In the genomic region with DNA sequence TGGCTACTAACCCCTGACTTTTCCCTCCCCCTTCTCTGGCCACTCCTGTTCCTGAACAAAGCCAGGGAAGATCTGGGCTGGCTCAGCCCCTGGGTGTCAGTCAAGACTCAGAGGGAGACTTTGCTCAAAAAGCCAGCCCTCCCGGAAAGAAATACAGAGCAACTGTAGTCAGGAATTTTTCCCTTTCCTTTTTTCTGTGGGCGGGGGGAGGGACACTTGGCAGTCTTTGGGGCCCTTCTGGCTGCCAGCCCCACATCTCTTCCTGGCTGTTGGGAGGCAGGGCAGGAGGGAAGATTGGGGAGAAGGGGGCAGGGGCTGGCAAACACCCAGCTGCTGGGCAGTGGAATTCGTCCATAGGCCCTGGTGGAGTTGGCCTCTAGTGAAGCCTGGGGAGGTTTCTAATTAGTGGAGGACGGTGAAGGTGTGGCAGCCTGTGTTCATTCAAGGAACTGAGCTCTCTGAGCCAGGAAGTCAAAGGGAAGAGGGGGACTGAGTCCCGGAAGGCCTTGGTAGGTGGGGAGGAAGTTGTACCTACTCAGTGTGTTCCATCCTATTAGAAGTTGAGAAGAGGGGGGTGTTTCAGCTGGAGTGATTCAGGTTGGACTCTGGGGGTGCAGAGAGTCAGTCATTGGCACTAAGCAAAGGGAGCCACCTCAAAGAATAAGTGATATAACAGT, we compare ENCODE assay signal across 15 cellular contexts. TPM values are rescaled to one million over a fixed set of nuclear protein-coding genes. Genes with fewer than 3 reads are reported as not detected.
DNase-seq lines count a peak whose midpoint lies in the region; ATAC-seq, FAIRE-seq and TF ChIP-seq lines count a peak whose summit lies in the region.
"Had no signal": no experiment of that assay in that cellular context is flagged by ENCODE, and none has a peak within 500 bp of the region (broad histone marks: within the 10 kb centered on the region; RNA-seq: fewer than 3 reads in every experiment).

No MANE protein-coding gene starts in this region.

- peaks cover 74% of the 10 kb centered on the region for H3K36me3 Mint-ChIP-seq in neural progenitor cell
- no peaks in the 10 kb centered on the region for H3K36me3 Mint-ChIP-seq in activated T-helper 1 cell treated with anti-CD3 and anti-CD28 coated beads, Interleukin-12 subunit alpha, Interleukin-12 subunit beta, Interleukin-2, Interleukin-4 antibody, amounts not matched to agents 30 ng/mL and 10 ng/mL and 1 ng/mL, durations not matched to agents 14 hours and 24 hours and 36 hours (ENCODE audit: low read depth)

- TF ChIP-seq CTCF in fibroblast of the aortic adventitia (IDR thresholded peaks at IDR 0.05; ENCODE audit: insufficient read depth, low read length) (no peak), neural progenitor cell (IDR thresholded peaks at IDR 0.05) (no peak)

- peaks cover 97% of the 10 kb centered on the region for H4K20me1 ChIP-seq in neural progenitor cell (ENCODE audit: low read depth)

- peak overlapping the region; percentile 37 for H3K4me3 Mint-ChIP-seq in neural progenitor cell
- no peak overlapping the region for H3K4me3 Mint-ChIP-seq in activated T-helper 1 cell treated with anti-CD3 and anti-CD28 coated beads, Interleukin-12 subunit alpha, Interleukin-12 subunit beta, Interleukin-2, Interleukin-4 antibody, amounts not matched to agents 30 ng/mL and 10 ng/mL and 1 ng/mL, durations not matched to agents 14 hours and 24 hours and 36 hours
- H3K4me3 Mint-ChIP-seq: dendritic cell treated with granulocyte-macrophage colony-stimulating factor and Interleukin-4, amounts not matched to agents 40 ng/mL and 50 ng/mL, for 4 days had no signal

- peak; percentile 62 for DNase-seq in AG20443 (ENCODE audit: low spot score)
- DNase-seq in NCI-H226: peak; percentile 33
- peak; percentile 49 for DNase-seq in fibroblast of the aortic adventitia (ENCODE audit: low read depth)
- DNase-seq in neural progenitor cell (ENCODE audit: low spot score): peak; percentile 39
- no peak for DNase-seq in GM19239 (ENCODE audit: insufficient read length, low spot score)
- DNase-seq in substantia nigra (lab: John Stamatoyannopoulos, UW): no peak
- no peak for DNase-seq in activated T-helper 1 cell treated with anti-CD3 and anti-CD28 coated beads, Interleukin-12 subunit alpha, Interleukin-12 subunit beta, Interleukin-2, Interleukin-4 antibody, amounts not matched to agents 30 ng/mL and 10 ng/mL and 1 ng/mL, durations not matched to agents 14 hours and 24 hours and 36 hours (ENCODE audit: low spot score)
- DNase-seq: activated CD4-positive, alpha-beta T cell treated with anti-CD3 and anti-CD28 coated beads, Interleukin-2, amount 50 U/mL, for 1 hour; activated naive CD4-positive, alpha-beta T cell; hypothalamus; stimulated activated CD4-positive, alpha-beta T cell treated with anti-CD3 and anti-CD28 coated beads, Interleukin-15, amount 100 ng/mL, for 24 hours had no signal

- no peaks in the 10 kb centered on the region for H3K9me3 ChIP-seq in neural progenitor cell (ENCODE audit: low read depth)

- H3K4me2 ChIP-seq in neural progenitor cell: peak overlapping the region; percentile 51

- intact Hi-C loops in activated T-helper 1 cell treated with anti-CD3 and anti-CD28 coated beads, Interleukin-12 subunit alpha, Interleukin-12 subunit beta, Interleukin-2, Interleukin-4 antibody, amounts not matched to agents 30 ng/mL and 10 ng/mL and 1 ng/mL, durations not matched to agents 14 hours and 24 hours and 36 hours (cut with micrococcal nuclease): no loop called here

- H3K79me2 ChIP-seq in neural progenitor cell (ENCODE audit: low read depth): peaks cover 99% of the 10 kb centered on the region

- H3K4me1 ChIP-seq in neural progenitor cell: peaks cover 28% of the 10 kb centered on the region

- peaks cover 3% of the 10 kb centered on the region for H3F3A ChIP-seq in neural progenitor cell (ENCODE audit: low read depth)

- H2AFZ ChIP-seq in neural progenitor cell (replicated peaks): no peak overlapping the region

- peaks cover 5% of the 10 kb centered on the region for H3K27me3 Mint-ChIP-seq in neural progenitor cell (ENCODE audit: insufficient read depth, low read depth)
- H3K27me3 Mint-ChIP-seq in activated T-helper 1 cell treated with anti-CD3 and anti-CD28 coated beads, Interleukin-12 subunit alpha, Interleukin-12 subunit beta, Interleukin-2, Interleukin-4 antibody, amounts not matched to agents 30 ng/mL and 10 ng/mL and 1 ng/mL, durations not matched to agents 14 hours and 24 hours and 36 hours (ENCODE audit: insufficient read depth): no peaks in the 10 kb centered on the region

- no peak for ATAC-seq in HG03280 (IDR thresholded peaks at IDR 0.05; ENCODE audit: unreplicated experiment)
- ATAC-seq: K562 had no signal

- no peak for FAIRE-seq in GM19239 (lab: Jason Lieb, UNC)
- FAIRE-seq: H1, K562 had no signal

- peaks cover 51% of the 10 kb centered on the region for H3K4me1 Mint-ChIP-seq in neural progenitor cell
- H3K4me1 Mint-ChIP-seq in activated T-helper 1 cell treated with anti-CD3 and anti-CD28 coated beads, Interleukin-12 subunit alpha, Interleukin-12 subunit beta, Interleukin-2, Interleukin-4 antibody, amounts not matched to agents 30 ng/mL and 10 ng/mL and 1 ng/mL, durations not matched to agents 14 hours and 24 hours and 36 hours (ENCODE audit: low read depth): peaks cover 11% of the 10 kb centered on the region

- H3K27ac ChIP-seq in neural progenitor cell (no peak overlapping the region), substantia nigra (ENCODE audit: low read depth, low read length, poor library complexity, severe bottlenecking) (no peak overlapping the region)

- H3K9ac ChIP-seq in neural progenitor cell: no peak overlapping the region

- H3K27ac Mint-ChIP-seq in neural progenitor cell: peak overlapping the region; percentile 70
- H3K27ac Mint-ChIP-seq in activated T-helper 1 cell treated with anti-CD3 and anti-CD28 coated beads, Interleukin-12 subunit alpha, Interleukin-12 subunit beta, Interleukin-2, Interleukin-4 antibody, amounts not matched to agents 30 ng/mL and 10 ng/mL and 1 ng/mL, durations not matched to agents 14 hours and 24 hours and 36 hours: no peak overlapping the region
- H3K27ac Mint-ChIP-seq: dendritic cell treated with granulocyte-macrophage colony-stimulating factor and Interleukin-4, amounts not matched to agents 40 ng/mL and 50 ng/mL, for 4 days had no signal

- no peak overlapping the region for H3K4me3 ChIP-seq in fibroblast of the aortic adventitia (ENCODE audit: low read depth, low read length)
- no peak overlapping the region for H3K4me3 ChIP-seq in neural progenitor cell
- H3K4me3 ChIP-seq: K562 had no signal

- H3K36me3 ChIP-seq in neural progenitor cell: peaks cover 5% of the 10 kb centered on the region

- H3K27me3 ChIP-seq in neural progenitor cell: no peaks in the 10 kb centered on the region

- no peaks in the 10 kb centered on the region for H3K9me3 Mint-ChIP-seq in neural progenitor cell
- no peaks in the 10 kb centered on the region for H3K9me3 Mint-ChIP-seq in activated T-helper 1 cell treated with anti-CD3 and anti-CD28 coated beads, Interleukin-12 subunit alpha, Interleukin-12 subunit beta, Interleukin-2, Interleukin-4 antibody, amounts not matched to agents 30 ng/mL and 10 ng/mL and 1 ng/mL, durations not matched to agents 14 hours and 24 hours and 36 hours
- H3K9me3 Mint-ChIP-seq: dendritic cell treated with granulocyte-macrophage colony-stimulating factor and Interleukin-4, amounts not matched to agents 40 ng/mL and 50 ng/mL, for 4 days had no signal

RNA-seq across cellular contexts. Expression of a gene that starts 10.9 kb away (rescaled TPM):
- total RNA-seq in fibroblast of the aortic adventitia (ENCODE audit: low replicate concordance) (1.1 and 10.6 TPM in 2 replicates), neural progenitor cell (ENCODE audit: low replicate concordance) (371 and 935 TPM in 2 replicates)
- 11.1 and 12.3 TPM in 2 replicates for total RNA-seq in activated T-helper 1 cell treated with anti-CD3 and anti-CD28 coated beads, Interleukin-12 subunit alpha, Interleukin-12 subunit beta, Interleukin-2, Interleukin-4 antibody, amounts not matched to agents 30 ng/mL and 10 ng/mL and 1 ng/mL, durations not matched to agents 14 hours and 24 hours and 36 hours

RNA-seq across cellular contexts. Expression of a gene that starts 51.2 kb away (rescaled TPM):
- 334 and 616 TPM in 2 replicates for total RNA-seq in fibroblast of the aortic adventitia (ENCODE audit: low replicate concordance)
- 150 and 249 TPM in 2 replicates for total RNA-seq in neural progenitor cell (ENCODE audit: low replicate concordance)
- not detected in 2 replicates for total RNA-seq in activated T-helper 1 cell treated with anti-CD3 and anti-CD28 coated beads, Interleukin-12 subunit alpha, Interleukin-12 subunit beta, Interleukin-2, Interleukin-4 antibody, amounts not matched to agents 30 ng/mL and 10 ng/mL and 1 ng/mL, durations not matched to agents 14 hours and 24 hours and 36 hours

Comparison
In these comparisons a context has a peak if more than half of its experiments do, and no peak if none do; other contexts are left out.
1. DNase-seq: peak in AG20443 (single experiment), NCI-H226 (single experiment), fibroblast of the aortic adventitia (single experiment) and neural progenitor cell (single experiment); none in GM19239 (single experiment), substantia nigra (0 of 49) and activated T-helper 1 cell treated with anti-CD3 and anti-CD28 coated beads, Interleukin-12 subunit alpha, Interleukin-12 subunit beta, Interleukin-2, Interleukin-4 antibody, amounts not matched to agents 30 ng/mL and 10 ng/mL and 1 ng/mL, durations not matched to agents 14 hours and 24 hours and 36 hours (single experiment).
2. RNA of a gene that starts 10.9 kb away (total RNA-seq): 371 to 935 TPM in neural progenitor cell; 11.1 to 12.3 TPM in activated T-helper 1 cell treated with anti-CD3 and anti-CD28 coated beads, Interleukin-12 subunit alpha, Interleukin-12 subunit beta, Interleukin-2, Interleukin-4 antibody, amounts not matched to agents 30 ng/mL and 10 ng/mL and 1 ng/mL, durations not matched to agents 14 hours and 24 hours and 36 hours and 1.1 to 10.6 TPM in fibroblast of the aortic adventitia; every median in the first group is over 10 times any median in the second.
3. RNA of a gene that starts 51.2 kb away (total RNA-seq): 334 to 616 TPM in fibroblast of the aortic adventitia and 150 to 249 TPM in neural progenitor cell; not detected in activated T-helper 1 cell treated with anti-CD3 and anti-CD28 coated beads, Interleukin-12 subunit alpha, Interleukin-12 subunit beta, Interleukin-2, Interleukin-4 antibody, amounts not matched to agents 30 ng/mL and 10 ng/mL and 1 ng/mL, durations not matched to agents 14 hours and 24 hours and 36 hours; every median in the first group is over 100 times any median in the second.